In genomic region chr6:6390849-6391602, GRCh38 we compare ENCODE assay signal across 9 cellular contexts.
A peak's percentile ranks its signal among the peaks of the same experiment; 100 is the strongest.
DNase-seq lines count a peak whose midpoint lies in the region; ATAC-seq and TF ChIP-seq lines count a peak whose summit lies in the region.
"Had no signal": no experiment of that assay in that cellular context is flagged by ENCODE, and none has a peak within 500 bp of the region (broad histone marks: within the 10 kb centered on the region; RNA-seq: fewer than 3 reads in every experiment).

No MANE protein-coding gene starts in this region.

- 50% methylated on average over 6 of the region's 7 CpGs for WGBS in esophagus muscularis mucosa

- POLR2A ChIA-PET in HEK293T (lab: Yijun Ruan, JAX): no interaction called here

- H3K27ac ChIP-seq in esophagus muscularis mucosa (replicated peaks in 1 of 4): no peak overlapping the region

- no peak for TF ChIP-seq POLR2A in esophagus muscularis mucosa (IDR thresholded peaks at IDR 0.05; ENCODE audit: low read depth)

- H3K9me3 Mint-ChIP-seq in stimulated activated naive CD8-positive, alpha-beta T cell treated with anti-CD3 and anti-CD28 coated beads, Interleukin-15, Interleukin-2, amounts not matched to agents 100 ng/mL and 50 ng/mL, for 24 hours: no peaks in the 10 kb centered on the region

- H3K27me3 ChIP-seq in esophagus muscularis mucosa: no peaks in the 10 kb centered on the region

- CTCF ChIA-PET in HEK293T (lab: Yijun Ruan, JAX): no interaction called here

- peak overlapping the region; percentile 11 for H3K4me3 Mint-ChIP-seq in stimulated activated naive CD8-positive, alpha-beta T cell treated with anti-CD3 and anti-CD28 coated beads, Interleukin-15, Interleukin-2, amounts not matched to agents 100 ng/mL and 50 ng/mL, for 24 hours

- no peaks in the 10 kb centered on the region for H3K27me3 Mint-ChIP-seq in stimulated activated naive CD8-positive, alpha-beta T cell treated with anti-CD3 and anti-CD28 coated beads, Interleukin-15, Interleukin-2, amounts not matched to agents 100 ng/mL and 50 ng/mL, for 24 hours

- TF ChIP-seq EP300 in esophagus muscularis mucosa (IDR thresholded peaks at IDR 0.05): no peak

- no peak overlapping the region for H3K4me3 ChIP-seq in esophagus muscularis mucosa

- no peaks in the 10 kb centered on the region for H3K36me3 Mint-ChIP-seq in stimulated activated naive CD8-positive, alpha-beta T cell treated with anti-CD3 and anti-CD28 coated beads, Interleukin-15, Interleukin-2, amounts not matched to agents 100 ng/mL and 50 ng/mL, for 24 hours (ENCODE audit: low read depth)

- no peaks in the 10 kb centered on the region for H3K4me1 ChIP-seq in esophagus muscularis mucosa

- DNase-seq in stimulated activated naive CD8-positive, alpha-beta T cell treated with anti-CD3 and anti-CD28 coated beads, Interleukin-15, Interleukin-2, amounts not matched to agents 100 U/mL and 50 U/mL, for 24 hours: no peak
- DNase-seq in HEK293T (ENCODE audit: extremely low spot score): no peak
- DNase-seq in NCI-H1436 (lab: John Stamatoyannopoulos, UW): no peak
- no peak for DNase-seq in HK-2 (ENCODE audit: unreplicated experiment)
- no peak for DNase-seq in esophagus muscularis mucosa (ENCODE audit: extremely low spot score)

- no peaks in the 10 kb centered on the region for H3K9me3 ChIP-seq in esophagus muscularis mucosa

- no peak overlapping the region for H3K27ac Mint-ChIP-seq in stimulated activated naive CD8-positive, alpha-beta T cell treated with anti-CD3 and anti-CD28 coated beads, Interleukin-15, Interleukin-2, amounts not matched to agents 100 ng/mL and 50 ng/mL, for 24 hours

- intact Hi-C loops in esophagus muscularis mucosa (cut with DNase I): no loop called here

- H3K4me1 Mint-ChIP-seq in stimulated activated naive CD8-positive, alpha-beta T cell treated with anti-CD3 and anti-CD28 coated beads, Interleukin-15, Interleukin-2, amounts not matched to agents 100 ng/mL and 50 ng/mL, for 24 hours (ENCODE audit: low read depth): peaks cover 11% of the 10 kb centered on the region

- no peaks in the 10 kb centered on the region for H3K36me3 ChIP-seq in esophagus muscularis mucosa

- ATAC-seq in stimulated activated naive CD8-positive, alpha-beta T cell treated with anti-CD3 and anti-CD28 coated beads, Interleukin-15, Interleukin-2, amounts not matched to agents 100 U/mL and 50 U/mL, for 24 hours: no peak
- ATAC-seq in HG02642 (IDR thresholded peaks at IDR 0.05; ENCODE audit: poor library complexity, unreplicated experiment): peak; percentile 69
- ATAC-seq in HG03575 (IDR thresholded peaks at IDR 0.05; ENCODE audit: extremely low read depth, insufficient number of reproducible peaks, low FRiP score, unreplicated experiment): peak; percentile 37
- ATAC-seq: Panc1 had no signal

- TF ChIP-seq CTCF in esophagus muscularis mucosa (IDR thresholded peaks at IDR 0.05): no peak

TF ChIP-seq in HEK293T, 16 proteins besides CTCF, POLR2A, EP300 and RAD21:
- no peak for TF ChIP-seq FOXM1 (IDR thresholded peaks at IDR 0.05; ENCODE audit: borderline replicate concordance)
- no peak for TF ChIP-seq SP1 (IDR thresholded peaks at IDR 0.05)
- no peak for TF ChIP-seq ARNT (IDR thresholded peaks at IDR 0.05)
- no peak for TF ChIP-seq FOXA1 (IDR thresholded peaks at IDR 0.05)
- no peak for TF ChIP-seq PKNOX1 (IDR thresholded peaks at IDR 0.05)
- TF ChIP-seq L3MBTL2 (conservative IDR thresholded peaks at IDR 0.05): no peak
- TF ChIP-seq SUZ12 (IDR thresholded peaks at IDR 0.05): no peak
- TF ChIP-seq ELF4 (IDR thresholded peaks at IDR 0.05): no peak
- TF ChIP-seq HDGF (IDR thresholded peaks at IDR 0.05; ENCODE audit: borderline replicate concordance): no peak
